In genomic region chr11:2592559-2593392, GRCh38 we compare ENCODE assay signal across 1 cellular context.
TF ChIP-seq lines count a peak whose summit lies in the region.

No MANE protein-coding gene starts in this region.

TF ChIP-seq in HepG2, 621 proteins besides CTCF, POLR2A, EP300 and RAD21 (continued from another document):
- TF ChIP-seq RFX5 (IDR thresholded peaks at IDR 0.05; ENCODE audit: low read depth, low read length): no peak
- TF ChIP-seq, protein P1, sequence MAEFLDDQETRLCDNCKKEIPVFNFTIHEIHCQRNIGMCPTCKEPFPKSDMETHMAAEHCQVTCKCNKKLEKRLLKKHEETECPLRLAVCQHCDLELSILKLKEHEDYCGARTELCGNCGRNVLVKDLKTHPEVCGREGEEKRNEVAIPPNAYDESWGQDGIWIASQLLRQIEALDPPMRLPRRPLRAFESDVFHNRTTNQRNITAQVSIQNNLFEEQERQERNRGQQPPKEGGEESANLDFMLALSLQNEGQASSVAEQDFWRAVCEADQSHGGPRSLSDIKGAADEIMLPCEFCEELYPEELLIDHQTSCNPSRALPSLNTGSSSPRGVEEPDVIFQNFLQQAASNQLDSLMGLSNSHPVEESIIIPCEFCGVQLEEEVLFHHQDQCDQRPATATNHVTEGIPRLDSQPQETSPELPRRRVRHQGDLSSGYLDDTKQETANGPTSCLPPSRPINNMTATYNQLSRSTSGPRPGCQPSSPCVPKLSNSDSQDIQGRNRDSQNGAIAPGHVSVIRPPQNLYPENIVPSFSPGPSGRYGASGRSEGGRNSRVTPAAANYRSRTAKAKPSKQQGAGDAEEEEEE (CRISPR knock-in tag; IDR thresholded peaks at IDR 0.05; ENCODE audit: borderline replicate concordance): no peak
- TF ChIP-seq, protein P2, sequence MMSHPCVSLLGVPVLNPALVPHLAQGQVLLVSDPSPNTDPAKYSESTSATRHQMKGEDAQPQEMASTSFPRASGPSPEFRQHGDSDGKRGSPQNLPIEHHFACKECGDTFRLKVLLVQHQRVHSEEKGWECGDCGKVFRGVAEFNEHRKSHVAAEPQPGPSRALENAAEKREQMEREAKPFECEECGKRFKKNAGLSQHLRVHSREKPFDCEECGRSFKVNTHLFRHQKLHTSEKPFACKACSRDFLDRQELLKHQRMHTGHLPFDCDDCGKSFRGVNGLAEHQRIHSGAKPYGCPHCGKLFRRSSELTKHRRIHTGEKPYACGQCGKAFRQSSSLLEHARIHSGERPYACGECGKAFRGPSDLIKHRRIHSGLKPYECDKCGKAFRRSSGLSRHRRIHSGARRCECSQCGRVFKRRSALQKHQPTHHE (CRISPR knock-in tag; IDR thresholded peaks at IDR 0.05; ENCODE audit: borderline replicate concordance): no peak
- TF ChIP-seq, protein P3, sequence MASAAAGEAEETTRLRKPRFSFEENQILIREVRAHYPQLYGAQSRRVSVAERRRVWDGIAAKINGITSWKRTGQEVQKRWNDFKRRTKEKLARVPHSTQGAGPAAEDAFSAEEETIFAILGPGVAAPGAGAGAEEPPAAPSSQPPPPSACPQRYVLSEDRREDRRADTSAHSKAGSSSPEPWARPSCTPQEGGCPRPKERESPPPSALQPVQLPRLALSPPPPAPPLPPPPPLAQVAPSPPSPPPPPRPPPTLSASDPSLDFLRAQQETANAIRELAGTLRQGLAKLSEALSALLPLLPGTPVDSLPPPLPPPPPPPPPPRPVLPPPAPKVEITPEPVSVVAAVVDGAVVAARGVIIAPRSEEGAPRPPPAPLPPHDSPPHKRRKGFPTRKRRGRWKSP (CRISPR knock-in tag; IDR thresholded peaks at IDR 0.05): no peak
TF ChIP-seq in HepG2: peak in this region for 0.
